Comparison of ENCODE assay signal across 28 cellular contexts in the genomic region with DNA sequence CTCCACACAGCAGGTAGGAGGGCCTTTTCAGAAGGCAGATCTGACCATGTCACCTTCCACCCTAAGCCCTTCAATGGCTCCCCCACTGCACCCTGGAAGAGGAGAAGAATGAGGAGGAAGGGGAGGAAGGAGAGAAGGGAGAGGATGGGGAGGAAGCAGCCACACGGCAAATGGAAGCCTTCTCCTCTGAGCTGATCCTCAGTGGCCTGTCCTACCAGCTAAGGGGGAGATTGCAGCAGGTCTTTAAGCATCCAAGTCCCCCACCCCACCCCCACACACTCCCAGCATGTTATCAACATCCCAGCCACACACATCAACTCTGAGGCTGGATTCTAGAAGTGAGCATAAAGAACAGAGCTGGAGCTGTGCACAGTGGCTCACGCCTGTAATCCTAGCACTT. TPM values are rescaled to one million over a fixed set of nuclear protein-coding genes. Genes with fewer than 3 reads are reported as not detected.
"Had no signal": no experiment of that assay in that cellular context is flagged by ENCODE, and none has a peak within 500 bp of the region (broad histone marks: within the 10 kb centered on the region; RNA-seq: fewer than 3 reads in every experiment).

No MANE protein-coding gene starts in this region.

- FAIRE-seq: bronchial epithelial cell, pancreas, small intestine had no signal

- H3K36me3 ChIP-seq: left lung, pancreas, right lobe of liver, SJCRH30, stomach, upper lobe of left lung had no signal

- H3K27me3 ChIP-seq: foreskin keratinocyte, hepatocyte, pancreas, right lobe of liver, upper lobe of left lung had no signal

- H3K4me3 ChIP-seq: coronary artery, hepatocyte, left lung, pancreas, right lobe of liver, SJCRH30, stomach, upper lobe of left lung had no signal

- DNase-seq: activated CD4-positive, alpha-beta T cell treated with anti-CD3 and anti-CD28 coated beads for 4 hours; activated CD4-positive, alpha-beta T cell treated with anti-CD3 and anti-CD28 coated beads, Interleukin-2, amount 50 U/mL, for 48 hours; activated CD4-positive, CD25-positive, alpha-beta regulatory T cell; activated naive CD4-positive, alpha-beta T cell treated with anti-CD3 and anti-CD28 coated beads, Interleukin-2, amount 10 ng/mL, durations not matched to agents 7 days and 5 days; activated T-cell treated with anti-CD3 and anti-CD28 coated beads, Interleukin-2, amount 50 U/mL, for 24 hours; amygdala; cerebellar nuclear complex; foreskin keratinocyte; immature natural killer cell; kidney glomerular epithelial cell; natural killer cell; SJCRH30; small intestine; stimulated activated CD4-positive, alpha-beta T cell treated with anti-CD3 and anti-CD28 coated beads, Interleukin-15, amount 100 ng/mL, for 24 hours; stomach; T-helper 1 cell; T1000; upper lobe of left lung had no signal

- H3K4me1 ChIP-seq: foreskin keratinocyte, left lung, pancreas, right lobe of liver, SJCRH30 had no signal

- ATAC-seq: activated T-helper 17 cell treated with anti-CD3 and anti-CD28 coated beads, Interleukin-2, amount 50 U/mL, for 72 hours; foreskin keratinocyte; left lung; natural killer cell; pancreas; right lobe of liver; stimulated activated memory B cell treated with anti-CD40 and anti-IgM and Interleukin-4, amounts not matched to agents 10 μg/mL and 1 μg/mL and 100 μg/mL, for 72 hours had no signal

- H3K27ac ChIP-seq: coronary artery, epithelial cell of prostate, foreskin keratinocyte, hepatocyte, left lung, pancreas, right lobe of liver, SJCRH30, upper lobe of left lung had no signal

- H3K9me3 ChIP-seq: left lung, pancreas, right lobe of liver had no signal

RNA-seq across cellular contexts. Expression of a gene that starts 46.2 kb away (rescaled TPM):
- total RNA-seq: activated T-helper 17 cell treated with anti-CD3 and anti-CD28 coated beads, Interleukin-2, amount 50 U/mL, for 72 hours; foreskin keratinocyte; hepatocyte; left lung; lung microvascular endothelial cell; right lobe of liver had no signal
